In the genomic region with DNA sequence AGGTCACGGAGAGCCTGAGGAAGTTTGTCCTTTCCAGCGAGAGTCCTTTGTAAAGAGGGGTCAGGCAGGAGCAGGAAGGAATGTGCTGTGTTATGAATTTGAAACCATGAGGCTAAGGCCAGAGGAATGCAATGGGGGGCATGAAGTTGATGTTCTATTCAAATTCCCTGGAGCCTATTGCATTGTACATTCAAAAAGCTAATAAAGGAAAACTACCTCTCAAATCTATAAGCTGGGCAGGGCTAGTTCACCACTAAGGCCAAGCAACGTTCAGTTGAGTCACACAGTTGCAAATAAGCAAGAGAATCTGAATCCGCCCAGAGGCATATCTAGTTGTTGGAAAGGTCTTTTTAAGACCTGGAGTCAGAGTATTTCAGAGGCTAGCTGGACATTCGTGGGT, we compare ENCODE assay signal across 13 cellular contexts.
DNase-seq lines count a peak whose midpoint lies in the region; FAIRE-seq and TF ChIP-seq lines count a peak whose summit lies in the region.
"Had no signal": no experiment of that assay in that cellular context is flagged by ENCODE, and none has a peak within 500 bp of the region (broad histone marks: within the 10 kb centered on the region; RNA-seq: fewer than 3 reads in every experiment).

No MANE protein-coding gene starts in this region.

- H4K20me1 ChIP-seq in astrocyte (ENCODE audit: insufficient read depth, low read length) (peaks cover 8% of the 10 kb centered on the region), smooth muscle cell (ENCODE audit: low read depth) (peaks cover 22% of the 10 kb centered on the region)
- H4K20me1 ChIP-seq: BLaER1 had no signal

- DNase-seq in HTR-8/SVneo (ENCODE audit: insufficient read length, low spot score) (peak; percentile 27), astrocyte (ENCODE audit: low read depth) (peak; percentile 36), iris pigment epithelial cell (ENCODE audit: low read depth) (peak; percentile 47), smooth muscle cell (lab: John Stamatoyannopoulos, UW; ENCODE audit: unreplicated experiment) (no peak), BE2C (no peak), GF-D8 (lab: John Stamatoyannopoulos, UW) (no peak), SJCRH30 (no peak)
- DNase-seq: KBM-7, NCI-H1105, NCI-H1694 treated with DMSO at 0.1 percent for 48 hours, NCI-H69, PC-9 had no signal

- H3K9ac ChIP-seq in astrocyte (ENCODE audit: low read length) (no peak overlapping the region), smooth muscle cell (ENCODE audit: low read depth) (no peak overlapping the region)
- H3K9ac ChIP-seq: BLaER1 had no signal

- H3K36me3 ChIP-seq in astrocyte (ENCODE audit: insufficient read depth, low read length) (no peaks in the 10 kb centered on the region), smooth muscle cell (ENCODE audit: low read depth) (peaks cover 7% of the 10 kb centered on the region), BE2C (peaks cover 4% of the 10 kb centered on the region; the same call in 1 of the 2 replicates), SJCRH30 (no peaks in the 10 kb centered on the region)
- H3K36me3 ChIP-seq: BLaER1 had no signal

- H3K4me3 Mint-ChIP-seq in astrocyte (ENCODE audit: unreplicated experiment) = no peak overlapping the region

- no peak overlapping the region for H3K27ac Mint-ChIP-seq in astrocyte (ENCODE audit: unreplicated experiment)

- peaks cover 16% of the 10 kb centered on the region for H3K4me1 Mint-ChIP-seq in astrocyte (ENCODE audit: low read depth, unreplicated experiment)

- H3K27me3 Mint-ChIP-seq in astrocyte (ENCODE audit: low read depth, unreplicated experiment) = no peaks in the 10 kb centered on the region

- peaks cover 6% of the 10 kb centered on the region for H3K79me2 ChIP-seq in astrocyte (ENCODE audit: insufficient read depth, low read length)
- H3K79me2 ChIP-seq in smooth muscle cell (ENCODE audit: low read depth) = peaks cover 3% of the 10 kb centered on the region

- FAIRE-seq in HTR-8/SVneo (lab: Jason Lieb, UNC) (peak; percentile 82), astrocyte (lab: Jason Lieb, UNC) (no peak)

- H3K27ac ChIP-seq in astrocyte (ENCODE audit: low read depth, low read length) (no peak overlapping the region), smooth muscle cell (ENCODE audit: low read depth) (peak overlapping the region; percentile 10), SJCRH30 (no peak overlapping the region)
- H3K27ac ChIP-seq: BLaER1, PC-9 had no signal

- no peak overlapping the region for H3K4me3 ChIP-seq in astrocyte (ENCODE audit: insufficient read depth, low read depth, low read length)
- H3K4me3 ChIP-seq in smooth muscle cell = no peak overlapping the region
- no peak overlapping the region for H3K4me3 ChIP-seq in BE2C (ENCODE audit: low read depth, low read length)
- H3K4me3 ChIP-seq in SJCRH30 = no peak overlapping the region
- H3K4me3 ChIP-seq: BLaER1, PC-9 had no signal

- H3K27me3 ChIP-seq in astrocyte (ENCODE audit: insufficient read depth, low read length) (no peaks in the 10 kb centered on the region), smooth muscle cell (ENCODE audit: low read depth) (no peaks in the 10 kb centered on the region), BE2C (no peaks in the 10 kb centered on the region), SJCRH30 (no peaks in the 10 kb centered on the region)
- H3K27me3 ChIP-seq: BLaER1 had no signal

- H3F3A ChIP-seq in smooth muscle cell (ENCODE audit: low read depth) = no peaks in the 10 kb centered on the region

- H3K4me2 ChIP-seq in astrocyte (ENCODE audit: low read length) = peak overlapping the region; percentile 15
- H3K4me2 ChIP-seq in smooth muscle cell = no peak overlapping the region
- H3K4me2 ChIP-seq: BLaER1, PC-9 had no signal

- H3K9me3 ChIP-seq in astrocyte (ENCODE audit: insufficient read depth, low read depth, low read length) = no peaks in the 10 kb centered on the region
- no peaks in the 10 kb centered on the region for H3K9me3 ChIP-seq in smooth muscle cell (replicated peaks; ENCODE audit: low read depth)
- H3K9me3 ChIP-seq in BE2C = no peaks in the 10 kb centered on the region
- H3K9me3 ChIP-seq in SJCRH30 (replicated peaks) = no peaks in the 10 kb centered on the region
- H3K9me3 ChIP-seq: BLaER1 had no signal

- peaks cover 3% of the 10 kb centered on the region for H3K36me3 Mint-ChIP-seq in astrocyte (ENCODE audit: low read depth, unreplicated experiment)

- H2AFZ ChIP-seq in astrocyte (ENCODE audit: low read depth, low read length) (no peak overlapping the region), smooth muscle cell (ENCODE audit: low read depth) (no peak overlapping the region)
- H2AFZ ChIP-seq: PC-9 had no signal

- 70% methylated on average over 5 of the region's 5 CpGs for WGBS in smooth muscle cell (ENCODE audit: low lambda C conversion rate)

- peaks cover 18% of the 10 kb centered on the region for H3K4me1 ChIP-seq in astrocyte (ENCODE audit: insufficient read depth, low read length)
- H3K4me1 ChIP-seq in smooth muscle cell (ENCODE audit: low read depth) = peaks cover 11% of the 10 kb centered on the region
- no peaks in the 10 kb centered on the region for H3K4me1 ChIP-seq in BE2C
- H3K4me1 ChIP-seq in SJCRH30 = no peaks in the 10 kb centered on the region
- H3K4me1 ChIP-seq: BLaER1 had no signal

- TF ChIP-seq CTCF in astrocyte (IDR thresholded peaks at IDR 0.05; ENCODE audit: insufficient read depth, low read depth, low read length) (no peak), smooth muscle cell (IDR thresholded peaks at IDR 0.05; ENCODE audit: borderline replicate concordance, insufficient read depth, poor library complexity, severe bottlenecking) (no peak), BE2C (IDR thresholded peaks at IDR 0.05; ENCODE audit: low read depth, low read length) (no peak)

- H3K9me3 Mint-ChIP-seq in astrocyte (ENCODE audit: unreplicated experiment) = peaks cover 2% of the 10 kb centered on the region

Comparison
In these comparisons a context has a peak if more than half of its experiments do, and no peak if none do; other contexts are left out.
1. DNase-seq: peak in HTR-8/SVneo (single experiment), astrocyte (single experiment) and iris pigment epithelial cell (single experiment); none in smooth muscle cell (single experiment), BE2C (single experiment), GF-D8 (single experiment) and SJCRH30 (0 of 2).